In the genomic region with DNA sequence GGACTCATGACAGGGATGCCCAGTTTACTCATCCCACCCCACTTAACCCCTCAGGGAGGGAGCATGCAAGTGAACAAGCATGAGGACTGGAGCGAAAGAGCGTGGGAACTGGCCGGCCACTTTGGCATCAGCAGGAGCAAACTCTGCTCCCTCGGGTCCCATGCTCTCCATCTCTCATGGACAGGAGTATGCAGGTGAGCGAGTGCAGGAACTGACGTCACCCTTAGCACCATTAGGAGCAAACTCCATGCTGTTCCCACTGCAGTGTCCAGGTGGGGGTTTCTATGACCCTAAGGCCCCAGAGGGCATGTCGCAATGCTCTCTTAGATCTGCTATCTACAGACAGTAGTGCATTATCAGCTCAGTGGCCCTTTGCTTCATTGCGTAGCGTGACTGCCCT, we compare ENCODE assay signal across 35 cellular contexts.
"Had no signal": no experiment of that assay in that cellular context is flagged by ENCODE, and none has a peak within 500 bp of the region (broad histone marks: within the 10 kb centered on the region; RNA-seq: fewer than 3 reads in every experiment).

No MANE protein-coding gene starts in this region.

- H3K4me3 ChIP-seq: adrenal gland, cardiac muscle cell had no signal

- H3K27me3 ChIP-seq: adrenal gland, cardiac muscle cell had no signal

- H3K4me1 ChIP-seq: adrenal gland had no signal

- FAIRE-seq: bronchial epithelial cell, TTC549 had no signal

- H3K9me3 Mint-ChIP-seq: activated CD4-positive, alpha-beta memory T cell treated with anti-CD3 and anti-CD28 coated beads, Interleukin-2, amount 10 ng/mL, durations not matched to agents 7 days and 5 days; activated naive CD4-positive, alpha-beta T cell treated with anti-CD3 and anti-CD28 coated beads for 36 hours; activated naive CD8-positive, alpha-beta T cell treated with anti-CD3 and anti-CD28 coated beads for 36 hours had no signal

- H3K27me3 Mint-ChIP-seq: activated B cell treated with CpG ODN at 0.5 μM for 24 hours; activated CD4-positive, alpha-beta memory T cell treated with anti-CD3 and anti-CD28 coated beads, Interleukin-2, amount 10 ng/mL, durations not matched to agents 7 days and 5 days; activated CD4-positive, alpha-beta T cell treated with anti-CD3 and anti-CD28 coated beads, Interleukin-2, amount 10 ng/mL, durations not matched to agents 24 days and 14 days; activated CD8-positive, alpha-beta memory T cell treated with anti-CD3 and anti-CD28 coated beads, Interleukin-2, amount 10 ng/mL, durations not matched to agents 7 days and 5 days; activated naive CD8-positive, alpha-beta T cell treated with anti-CD3 and anti-CD28 coated beads for 36 hours; activated T-cell treated with anti-CD3 and anti-CD28 coated beads, Interleukin-2, amount 50 U/mL, for 24 hours; brain; central memory CD8-positive, alpha-beta T cell had no signal

- H3K36me3 ChIP-seq: adrenal gland, cardiac muscle cell had no signal

- H3K27ac Mint-ChIP-seq: activated B cell treated with CpG ODN at 0.5 μM for 24 hours; activated CD4-positive, alpha-beta memory T cell treated with anti-CD3 and anti-CD28 coated beads, Interleukin-2, amount 10 ng/mL, durations not matched to agents 7 days and 5 days; activated CD4-positive, alpha-beta T cell treated with anti-CD3 and anti-CD28 coated beads, Interleukin-2, amount 10 ng/mL, durations not matched to agents 24 days and 14 days; activated CD8-positive, alpha-beta memory T cell treated with anti-CD3 and anti-CD28 coated beads, Interleukin-2, amount 10 ng/mL, durations not matched to agents 7 days and 5 days; activated CD8-positive, alpha-beta T cell treated with anti-CD3 and anti-CD28 coated beads, Interleukin-2, amount 10 ng/mL, durations not matched to agents 7 days and 5 days; activated naive CD4-positive, alpha-beta T cell treated with anti-CD3 and anti-CD28 coated beads for 36 hours; activated naive CD4-positive, alpha-beta T cell treated with anti-CD3 and anti-CD28 coated beads, Interleukin-2, amount 50 U/mL, for 72 hours; activated naive CD8-positive, alpha-beta T cell treated with anti-CD3 and anti-CD28 coated beads for 36 hours; activated T-cell treated with anti-CD3 and anti-CD28 coated beads, Interleukin-2, amount 50 U/mL, for 24 hours; brain; T-helper 1 cell treated with Interleukin-12 subunit alpha and Interleukin-12 subunit beta and Interleukin-4 antibody, amounts not matched to agents 30 μg/mL and 1 μg/mL, for 36 hours; T-helper 2 cell treated with Interferon-gamma antibody and Interleukin-4, amounts not matched to agents 5 μg/mL and 100 μg/mL, for 36 hours had no signal

- H3K36me3 Mint-ChIP-seq: activated CD8-positive, alpha-beta memory T cell treated with anti-CD3 and anti-CD28 coated beads, Interleukin-2, amount 10 ng/mL, durations not matched to agents 7 days and 5 days; activated naive CD4-positive, alpha-beta T cell treated with anti-CD3 and anti-CD28 coated beads, Interleukin-2, amount 50 U/mL, for 72 hours; activated naive CD8-positive, alpha-beta T cell treated with anti-CD3 and anti-CD28 coated beads for 36 hours; brain had no signal

- H3K4me3 Mint-ChIP-seq: activated B cell treated with CpG ODN at 0.5 μM for 24 hours; activated CD4-positive, alpha-beta memory T cell treated with anti-CD3 and anti-CD28 coated beads, Interleukin-2, amount 10 ng/mL, durations not matched to agents 7 days and 5 days; activated CD4-positive, alpha-beta T cell treated with anti-CD3 and anti-CD28 coated beads, Interleukin-2, amount 10 ng/mL, durations not matched to agents 24 days and 14 days; activated CD8-positive, alpha-beta memory T cell treated with anti-CD3 and anti-CD28 coated beads, Interleukin-2, amount 10 ng/mL, durations not matched to agents 7 days and 5 days; activated CD8-positive, alpha-beta T cell treated with anti-CD3 and anti-CD28 coated beads, Interleukin-2, amount 10 ng/mL, durations not matched to agents 7 days and 5 days; activated naive CD4-positive, alpha-beta T cell treated with anti-CD3 and anti-CD28 coated beads for 36 hours; activated naive CD8-positive, alpha-beta T cell treated with anti-CD3 and anti-CD28 coated beads for 36 hours; activated T-cell treated with anti-CD3 and anti-CD28 coated beads, Interleukin-2, amount 50 U/mL, for 24 hours; brain; central memory CD8-positive, alpha-beta T cell; T-helper 1 cell treated with Interleukin-12 subunit alpha and Interleukin-12 subunit beta and Interleukin-4 antibody, amounts not matched to agents 30 μg/mL and 1 μg/mL, for 36 hours; T-helper 2 cell treated with Interferon-gamma antibody and Interleukin-4, amounts not matched to agents 5 μg/mL and 100 μg/mL, for 36 hours had no signal

- DNase-seq: activated B cell treated with CpG ODN at 0.5 μM for 24 hours; activated CD4-positive, alpha-beta memory T cell treated with anti-CD3 and anti-CD28 coated beads, Interleukin-2, amount 10 ng/mL, durations not matched to agents 7 days and 5 days; activated CD4-positive, alpha-beta T cell treated with anti-CD3 and anti-CD28 coated beads for 4 hours; activated CD4-positive, alpha-beta T cell treated with anti-CD3 and anti-CD28 coated beads, Interleukin-2, amount 10 ng/mL, durations not matched to agents 24 days and 14 days; activated CD4-positive, alpha-beta T cell treated with anti-CD3 and anti-CD28 coated beads, Interleukin-2, amount 50 U/mL, for 48 hours; activated CD4-positive, CD25-positive, alpha-beta regulatory T cell treated with anti-CD3 and anti-CD28 coated beads, Interleukin-2, amount 50 U/mL, for 72 hours; activated CD8-positive, alpha-beta memory T cell treated with anti-CD3 and anti-CD28 coated beads for 24 hours; activated CD8-positive, alpha-beta memory T cell treated with anti-CD3 and anti-CD28 coated beads, Interleukin-2, amount 10 ng/mL, durations not matched to agents 7 days and 5 days; activated CD8-positive, alpha-beta memory T cell treated with anti-CD3 and anti-CD28 coated beads, Interleukin-2, amount 50 U/mL, for 48 hours; activated CD8-positive, alpha-beta T cell treated with anti-CD3 and anti-CD28 coated beads, Interleukin-2, amount 10 ng/mL, durations not matched to agents 7 days and 5 days; activated effector memory CD4-positive, alpha-beta T cell treated with anti-CD3 and anti-CD28 coated beads, Interleukin-2, amount 50 U/mL, for 16 hours; activated gamma-delta T cell treated with Interleukin-2 at 50 U/mL for 16 hours; activated naive CD4-positive, alpha-beta T cell; activated naive CD4-positive, alpha-beta T cell treated with anti-CD3 and anti-CD28 coated beads for 36 hours; activated naive CD4-positive, alpha-beta T cell treated with anti-CD3 and anti-CD28 coated beads, Interleukin-2, amount 50 U/mL, for 16 hours; activated naive CD8-positive, alpha-beta T cell treated with anti-CD3 and anti-CD28 coated beads for 36 hours; activated T-cell treated with anti-CD3 and anti-CD28 coated beads, Interleukin-2, amount 50 U/mL, for 24 hours; activated T-cell treated with anti-CD3 and anti-CD28 coated beads, Interleukin-2, amount 50 U/mL, for 48 hours; adrenal gland; amniotic stem cell; aorta; caudate nucleus; cerebellar nuclear complex; T-helper 1 cell; T-helper 2 cell; T-helper 9 cell had no signal

- ATAC-seq: activated CD8-positive, alpha-beta memory T cell treated with anti-CD3 and anti-CD28 coated beads, Interleukin-2, amount 10 ng/mL, durations not matched to agents 7 days and 5 days; activated CD8-positive, alpha-beta T cell treated with anti-CD3 and anti-CD28 coated beads, Interleukin-2, amount 10 ng/mL, durations not matched to agents 7 days and 5 days; activated naive CD4-positive, alpha-beta T cell treated with anti-CD3 and anti-CD28 coated beads, Interleukin-2, amount 50 U/mL, for 72 hours had no signal

- H3K27ac ChIP-seq: adrenal gland, cardiac muscle cell, VCaP had no signal

- H3K4me1 Mint-ChIP-seq: activated B cell treated with CpG ODN at 0.5 μM for 24 hours; activated CD4-positive, alpha-beta memory T cell treated with anti-CD3 and anti-CD28 coated beads, Interleukin-2, amount 10 ng/mL, durations not matched to agents 7 days and 5 days; activated CD4-positive, alpha-beta T cell treated with anti-CD3 and anti-CD28 coated beads, Interleukin-2, amount 10 ng/mL, durations not matched to agents 24 days and 14 days; activated CD8-positive, alpha-beta memory T cell treated with anti-CD3 and anti-CD28 coated beads, Interleukin-2, amount 10 ng/mL, durations not matched to agents 7 days and 5 days; activated naive CD8-positive, alpha-beta T cell treated with anti-CD3 and anti-CD28 coated beads for 36 hours; brain; central memory CD8-positive, alpha-beta T cell had no signal
